7 cellular contexts compared by ENCODE assay signal in genomic region chr1:31937300-31938183, GRCh38. TPM values are rescaled to one million over a fixed set of nuclear protein-coding genes. Genes with fewer than 3 reads are reported as not detected.
DNase-seq lines count a peak whose midpoint lies in the region; ATAC-seq and TF ChIP-seq lines count a peak whose summit lies in the region.

No MANE protein-coding gene starts in this region.

- peak overlapping the region; percentile 99 for H3K4me3 Mint-ChIP-seq in stimulated activated effector memory CD8-positive, alpha-beta T cell treated with anti-CD3 and anti-CD28 coated beads, Interleukin-12 subunit alpha, Interleukin-12 subunit beta, amount 100 ng/mL, for 72 hours

- H3K27me3 ChIP-seq in esophagus (ENCODE audit: control insufficient read depth in 1 of 2, insufficient read depth in 2 of 2, low read length in 2 of 2): no peaks in the 10 kb centered on the region
- H3K27me3 ChIP-seq in muscle layer of duodenum (ENCODE audit: low read depth, low read length): no peaks in the 10 kb centered on the region

- POLR2A ChIA-PET in HEK293 (lab: Yijun Ruan, JAX): interaction anchor here (1.5 to 1.6 kb wide), 2 partner anchors 19 to 26 kb away, joined by 5 to 7 read pairs; no protein-coding TSS in a partner anchor

- peaks cover 29% of the 10 kb centered on the region for H3K4me1 ChIP-seq in HEK293 (ENCODE audit: control insufficient read depth, insufficient read depth, low read length)
- H3K4me1 ChIP-seq in esophagus (ENCODE audit: control insufficient read depth in 2 of 2, insufficient read depth in 2 of 2, low read length in 1 of 2): peaks cover 0 to 2% of the 10 kb centered on the region in 2 donors
- H3K4me1 ChIP-seq in muscle layer of duodenum (ENCODE audit: control insufficient read depth in 1 of 2, insufficient read depth in 2 of 2, low read length in 2 of 2): peaks cover 14 to 39% of the 10 kb centered on the region in 2 donors

- peak overlapping the region; percentile 97 for H3K27ac Mint-ChIP-seq in stimulated activated effector memory CD8-positive, alpha-beta T cell treated with anti-CD3 and anti-CD28 coated beads, Interleukin-12 subunit alpha, Interleukin-12 subunit beta, amount 100 ng/mL, for 72 hours

- H3K4me3 ChIP-seq in GM12875 (ENCODE audit: low read depth, low read length) (peak overlapping the region; percentile 94), HEK293 (ENCODE audit: low read depth, low read length) (peak overlapping the region; percentile 97), esophagus (ENCODE audit: low read depth in 1 of 2, low read length in 2 of 2) (peak overlapping the region; percentile 81 to 93), muscle layer of duodenum (ENCODE audit: low read depth in 1 of 2, low read length in 2 of 2) (peak overlapping the region; percentile 77 to 89)

- peaks cover 70% of the 10 kb centered on the region for H3K4me1 Mint-ChIP-seq in stimulated activated effector memory CD8-positive, alpha-beta T cell treated with anti-CD3 and anti-CD28 coated beads, Interleukin-12 subunit alpha, Interleukin-12 subunit beta, amount 100 ng/mL, for 72 hours

- H3K9me3 ChIP-seq in HEK293 (ENCODE audit: control insufficient read depth, insufficient read depth, low read depth, low read length) (no peaks in the 10 kb centered on the region), esophagus (ENCODE audit: control insufficient read depth in 2 of 2, insufficient read depth in 1 of 2, low read depth in 1 of 2, low read length in 1 of 2) (no peaks in the 10 kb centered on the region), muscle layer of duodenum (ENCODE audit: control insufficient read depth in 1 of 2, low read length in 2 of 2) (no peaks in the 10 kb centered on the region)

- no peaks in the 10 kb centered on the region for H3K9me3 Mint-ChIP-seq in stimulated activated effector memory CD8-positive, alpha-beta T cell treated with anti-CD3 and anti-CD28 coated beads, Interleukin-12 subunit alpha, Interleukin-12 subunit beta, amount 100 ng/mL, for 72 hours

- H3K27ac ChIP-seq in HEK293 (ENCODE audit: extremely low read depth, low read depth, low read length) (peak overlapping the region; percentile 88), esophagus (ENCODE audit: low read depth in 2 of 2, low read length in 1 of 2) (peak overlapping the region; percentile 96 to 99), muscle layer of duodenum (ENCODE audit: low read length) (peak overlapping the region; percentile 93)

- CTCF ChIA-PET in HEK293 (lab: Yijun Ruan, JAX): interaction anchor here (0.6 to 4.3 kb wide), 12 partner anchors 12 to 1136 kb away, joined by 3 to 53 read pairs (median 4); partner anchors contain the start of gene SPOCD1

- peaks cover 72% of the 10 kb centered on the region for H3K36me3 Mint-ChIP-seq in stimulated activated effector memory CD8-positive, alpha-beta T cell treated with anti-CD3 and anti-CD28 coated beads, Interleukin-12 subunit alpha, Interleukin-12 subunit beta, amount 100 ng/mL, for 72 hours

- DNase-seq in NCI-H2171 (lab: John Stamatoyannopoulos, UW): peak; percentile 48
- DNase-seq in activated T-cell treated with anti-CD3 and anti-CD28 coated beads, Interleukin-2, amount 50 U/mL, for 1 hour: peak; percentile 82
- DNase-seq in stimulated activated effector memory CD8-positive, alpha-beta T cell treated with anti-CD3 and anti-CD28 coated beads, Interleukin-12 subunit alpha, Interleukin-12 subunit beta, amount 100 ng/mL, for 72 hours (ENCODE audit: low spot score in 2 of 2): peak; percentile 65 to 88

- H3K36me3 ChIP-seq in HEK293 (ENCODE audit: control insufficient read depth in 2 of 2, insufficient read depth in 1 of 2, low read length in 2 of 2) (no peaks in the 10 kb centered on the region), esophagus (ENCODE audit: control insufficient read depth in 2 of 2, insufficient read depth in 2 of 2, low read length in 1 of 2) (no peaks in the 10 kb centered on the region), muscle layer of duodenum (ENCODE audit: control insufficient read depth in 1 of 2, insufficient read depth in 2 of 2, low read length in 2 of 2) (peaks cover 0 to 8% of the 10 kb centered on the region in 2 donors)

- peak; percentile 63 for ATAC-seq in stimulated activated effector memory CD8-positive, alpha-beta T cell treated with anti-CD3 and anti-CD28 coated beads, Interleukin-12 subunit alpha, Interleukin-12 subunit beta, amount 100 ng/mL, for 72 hours

- TF ChIP-seq CTCF in GM12875 (IDR thresholded peaks at IDR 0.05; ENCODE audit: borderline replicate concordance, insufficient read depth, low read depth, low read length) (no peak), HEK293 (tag by site-specific recombination; IDR thresholded peaks at IDR 0.05) (peak; percentile 56; the same call in 1 of the 2 replicates)

- 1% methylated on average over 31 to 78 of the region's 78 CpGs for WGBS in esophagus, 2 donors

TF ChIP-seq in HEK293, 187 proteins besides CTCF, POLR2A, EP300 and RAD21 (continues in another document):
- no peak for TF ChIP-seq ZNF112 (tag by site-specific recombination; IDR thresholded peaks at IDR 0.05)
- TF ChIP-seq ZNF221 (tag by site-specific recombination; IDR thresholded peaks at IDR 0.05; ENCODE audit: borderline replicate concordance): no peak
- peak; percentile 62 for TF ChIP-seq ZBTB8A (tag by site-specific recombination; IDR thresholded peaks at IDR 0.05)
- TF ChIP-seq ZNF791 (tag by site-specific recombination; IDR thresholded peaks at IDR 0.05): peak; percentile 67
- peak; percentile 59; the same call in 1 of the 2 replicates for TF ChIP-seq ZNF121 (tag by site-specific recombination; IDR thresholded peaks at IDR 0.05)
- TF ChIP-seq ZBTB44 (tag by site-specific recombination; IDR thresholded peaks at IDR 0.05): no peak
- TF ChIP-seq MYNN (tag by site-specific recombination; IDR thresholded peaks at IDR 0.05; ENCODE audit: borderline replicate concordance): peak; percentile 65; the same call in 1 of the 2 replicates
- TF ChIP-seq ZNF629 (tag by site-specific recombination; IDR thresholded peaks at IDR 0.05): no peak; the same call in 1 of the 2 replicates
- 0 out of 2 replicates have a peak, but pooled peaks have one; percentile 11 for TF ChIP-seq REST (tag by site-specific recombination; IDR thresholded peaks at IDR 0.05)
- no peak for TF ChIP-seq ZNF510 (tag by site-specific recombination; IDR thresholded peaks at IDR 0.05; ENCODE audit: insufficient replicate concordance)
- peak; percentile 81 for TF ChIP-seq ZNF341 (tag by site-specific recombination; IDR thresholded peaks at IDR 0.05; ENCODE audit: low read depth)
- TF ChIP-seq ZNF37A (tag by site-specific recombination; IDR thresholded peaks at IDR 0.05): no peak
- no peak for TF ChIP-seq ZNF292 (tag by site-specific recombination; IDR thresholded peaks at IDR 0.05; ENCODE audit: borderline replicate concordance, low read depth)
- no peak for TF ChIP-seq ZNF513 (tag by site-specific recombination; IDR thresholded peaks at IDR 0.05)
- peak; percentile 60; the same call in 1 of the 2 replicates for TF ChIP-seq ZBTB1 (tag by site-specific recombination; IDR thresholded peaks at IDR 0.05)

RNA-seq across cellular contexts. Expression of gene PTP4A2, which starts 0.6 kb away (rescaled TPM):
- polyA plus RNA-seq in esophagus: 10 to 100 TPM; 40.6 to 45.5 TPM

Comparison
In these comparisons a context has a peak if more than half of its experiments do, and no peak if none do; other contexts are left out.
1. Peak in every context shown above with its lines: DNase-seq, ATAC-seq, H3K4me3 ChIP-seq and H3K27ac ChIP-seq.